In genomic region chr10:72048450-72049124, GRCh38 we compare ENCODE assay signal across 9 cellular contexts. TPM values are rescaled to one million over a fixed set of nuclear protein-coding genes. Genes with fewer than 3 reads are reported as not detected.
DNase-seq lines count a peak whose midpoint lies in the region; ATAC-seq and TF ChIP-seq lines count a peak whose summit lies in the region.
"Had no signal": no experiment of that assay in that cellular context is flagged by ENCODE, and none has a peak within 500 bp of the region (broad histone marks: within the 10 kb centered on the region; RNA-seq: fewer than 3 reads in every experiment).

No MANE protein-coding gene starts in this region.

- ATAC-seq in T-helper 17 cell: peak; percentile 97
- ATAC-seq in left cardiac atrium: peak; percentile 85 to 87
- no peak for ATAC-seq in HG03045 (IDR thresholded peaks at IDR 0.05; ENCODE audit: unreplicated experiment)

- no peaks in the 10 kb centered on the region for H3K9me3 ChIP-seq in T-helper 17 cell (ENCODE audit: control insufficient read depth, low read length, poor library complexity, severe bottlenecking)

- intact Hi-C loops in left cardiac atrium (cut with DNase I): loop anchor here (1.0 to 5.0 kb wide), 4 partner anchors 92 to 174 kb away; no protein-coding TSS in a partner anchor

- no peaks in the 10 kb centered on the region for H3K27me3 Mint-ChIP-seq in T-helper 17 cell

- POLR2A ChIA-PET in HEK293T (lab: Yijun Ruan, JAX): interaction anchor here (0.5 to 1.3 kb wide), 4 partner anchors 9 to 227 kb away, joined by 3 read pairs; no protein-coding TSS in a partner anchor

- CTCF ChIA-PET in HEK293T (lab: Yijun Ruan, JAX): interaction anchor here (0.5 to 2.8 kb wide), 27 partner anchors 10 to 269 kb away, joined by 3 to 24 read pairs (median 3); no protein-coding TSS in a partner anchor

- no peak overlapping the region for H3K4me3 Mint-ChIP-seq in T-helper 17 cell
- H3K4me3 Mint-ChIP-seq: dendritic cell treated with granulocyte-macrophage colony-stimulating factor and Interleukin-4, amounts not matched to agents 40 ng/mL and 50 ng/mL, for 4 days had no signal

- H3K4me1 Mint-ChIP-seq in T-helper 17 cell: peaks cover 11% of the 10 kb centered on the region

- H3K36me3 Mint-ChIP-seq in T-helper 17 cell (ENCODE audit: low read depth): no peaks in the 10 kb centered on the region

- DNase-seq in DMS 273 (lab: John Stamatoyannopoulos, UW; ENCODE audit: unreplicated experiment) (peak; percentile 93), HEK293T (ENCODE audit: extremely low spot score) (peak; percentile 91), NCI-H1930 (lab: John Stamatoyannopoulos, UW) (peak; percentile 57 to 81), T-helper 17 cell (peak; percentile 70 to 81 (median 76)), amniotic epithelial cell (ENCODE audit: low read depth) (peak; percentile 86), left cardiac atrium (peak; percentile 91), putamen (ENCODE audit: low spot score) (peak; percentile 95)

- peak overlapping the region; percentile 87 for H3K27ac Mint-ChIP-seq in T-helper 17 cell
- H3K27ac Mint-ChIP-seq: dendritic cell treated with granulocyte-macrophage colony-stimulating factor and Interleukin-4, amounts not matched to agents 40 ng/mL and 50 ng/mL, for 4 days had no signal

TF ChIP-seq in HEK293T, 16 proteins besides CTCF, POLR2A, EP300 and RAD21:
- TF ChIP-seq SP1 (IDR thresholded peaks at IDR 0.05): no peak
- no peak for TF ChIP-seq ELF4 (IDR thresholded peaks at IDR 0.05)
- TF ChIP-seq ARNT (IDR thresholded peaks at IDR 0.05): no peak
- no peak for TF ChIP-seq FOXA1 (IDR thresholded peaks at IDR 0.05)
- no peak for TF ChIP-seq BHLHE40 (IDR thresholded peaks at IDR 0.05; ENCODE audit: borderline replicate concordance)
- no peak for TF ChIP-seq L3MBTL2 (conservative IDR thresholded peaks at IDR 0.05)
- TF ChIP-seq ZNF384 (IDR thresholded peaks at IDR 0.05): no peak
- TF ChIP-seq LEF1 (IDR thresholded peaks at IDR 0.05; ENCODE audit: borderline replicate concordance): no peak
- TF ChIP-seq CTBP1 (IDR thresholded peaks at IDR 0.05; ENCODE audit: borderline replicate concordance): no peak
- no peak for TF ChIP-seq NFRKB (IDR thresholded peaks at IDR 0.05)
- no peak for TF ChIP-seq FOXK2 (IDR thresholded peaks at IDR 0.05)
- TF ChIP-seq HDGF (IDR thresholded peaks at IDR 0.05; ENCODE audit: borderline replicate concordance): no peak
- no peak for TF ChIP-seq TARDBP (IDR thresholded peaks at IDR 0.05)
- no peak for TF ChIP-seq FOXM1 (IDR thresholded peaks at IDR 0.05; ENCODE audit: borderline replicate concordance)
- TF ChIP-seq SUZ12 (IDR thresholded peaks at IDR 0.05): no peak
- TF ChIP-seq PKNOX1 (IDR thresholded peaks at IDR 0.05): no peak

RNA-seq across cellular contexts. Expression of gene SPOCK2, which starts 39.8 kb away (rescaled TPM):
- total RNA-seq in T-helper 17 cell: 100 to 1,000 TPM; 603 to 772 TPM
- total RNA-seq in left cardiac atrium: 1 to 10 TPM; 8.1 to 9.8 TPM

Comparison
In these comparisons a context has a peak if more than half of its experiments do, and no peak if none do; other contexts are left out.
1. RNA of gene SPOCK2, which starts 39.8 kb away (total RNA-seq): 603 to 772 TPM in T-helper 17 cell; 8.1 to 9.8 TPM in left cardiac atrium; every median in the first group is over 10 times any median in the second.
2. Peak in every context shown above with its lines, with median percentiles within 50 percentile points of each other: DNase-seq.